In genomic region chr13:33231339-33231738, GRCh38 we compare ENCODE assay signal across 26 cellular contexts. TPM values are rescaled to one million over a fixed set of nuclear protein-coding genes. Genes with fewer than 3 reads are reported as not detected.
DNase-seq lines count a peak whose midpoint lies in the region; ATAC-seq, FAIRE-seq and TF ChIP-seq lines count a peak whose summit lies in the region.
"Had no signal": no experiment of that assay in that cellular context is flagged by ENCODE, and none has a peak within 500 bp of the region (broad histone marks: within the 10 kb centered on the region; RNA-seq: fewer than 3 reads in every experiment).

No MANE protein-coding gene starts in this region.

- peak overlapping the region; percentile 93 for H3K27ac Mint-ChIP-seq in HFFc6
- H3K27ac Mint-ChIP-seq: B cell, T-helper 17 cell had no signal

- TF ChIP-seq CTCF in HFFc6 (IDR thresholded peaks at IDR 0.05) (no peak), kidney (IDR thresholded peaks at IDR 0.05; ENCODE audit: borderline replicate concordance, extremely low read depth, insufficient read depth) (no peak)

- H3K4me1 ChIP-seq in kidney (ENCODE audit: control insufficient read depth in 1 of 2, insufficient read depth in 1 of 2, low read depth in 1 of 2, low read length in 2 of 2) = peaks cover 6 to 22% of the 10 kb centered on the region in 2 donors

- peaks cover 39% of the 10 kb centered on the region for H3K36me3 Mint-ChIP-seq in HFFc6 (ENCODE audit: low read depth)

- intact Hi-C loops in kidney (cut with DNase I) = no loop called here

- no peak for FAIRE-seq in kidney (lab: Jason Lieb, UNC)

- ATAC-seq in GM21381 (IDR thresholded peaks at IDR 0.05; ENCODE audit: unreplicated experiment) (no peak), GM21786 (IDR thresholded peaks at IDR 0.05; ENCODE audit: unreplicated experiment) (no peak)
- ATAC-seq: psoas muscle, T-helper 17 cell had no signal

- H3K36me3 ChIP-seq in kidney (ENCODE audit: control insufficient read depth in 1 of 2, insufficient read depth in 2 of 2, low read length in 2 of 2) = peaks cover 0 to 4% of the 10 kb centered on the region in 2 donors
- H3K36me3 ChIP-seq: adrenal gland, tibial artery, WERI-Rb-1 had no signal

- H3K4me3 ChIP-seq in kidney (ENCODE audit: low read length in 2 of 2) = no peak overlapping the region
- H3K4me3 ChIP-seq: adrenal gland, psoas muscle, tibial artery had no signal

- 0 out of 2 replicates have a peak overlapping the region, but pooled peaks have one; percentile 78 for H3K4me3 Mint-ChIP-seq in HFFc6
- H3K4me3 Mint-ChIP-seq: B cell; central memory CD8-positive, alpha-beta T cell; nephron; T-helper 17 cell had no signal

- 0 out of 2 replicates have a peak, but pooled peaks cover 9% of the 10 kb centered on the region for H3K9me3 Mint-ChIP-seq in HFFc6
- H3K9me3 Mint-ChIP-seq: nephron had no signal

- no peak overlapping the region for H3K9ac ChIP-seq in kidney (ENCODE audit: low read length in 2 of 2)

- H3K27ac ChIP-seq in angular gyrus (ENCODE audit: low read depth, low read length) (peak overlapping the region; percentile 76), kidney (ENCODE audit: low read depth in 2 of 2, low read length in 2 of 2) (no peak overlapping the region), substantia nigra (ENCODE audit: low read depth, low read length, poor library complexity, severe bottlenecking) (peak overlapping the region; percentile 80)
- H3K27ac ChIP-seq: psoas muscle, tibial artery, WERI-Rb-1 had no signal

- H3K4me1 Mint-ChIP-seq in HFFc6 (ENCODE audit: low read depth) = peaks cover 93% of the 10 kb centered on the region
- H3K4me1 Mint-ChIP-seq: central memory CD8-positive, alpha-beta T cell had no signal

- no peaks in the 10 kb centered on the region for H3K9me3 ChIP-seq in kidney (ENCODE audit: control insufficient read depth in 1 of 2, low read length in 2 of 2)
- H3K9me3 ChIP-seq: adrenal gland, psoas muscle, tibial artery had no signal

- no peaks in the 10 kb centered on the region for H3K27me3 Mint-ChIP-seq in HFFc6 (ENCODE audit: insufficient read depth)
- H3K27me3 Mint-ChIP-seq: central memory CD8-positive, alpha-beta T cell had no signal

- DNase-seq in HFFc6 (no peak), kidney (peak; percentile 42), substantia nigra (lab: John Stamatoyannopoulos, UW) (no peak), middle frontal gyrus (ENCODE audit: extremely low spot score, low spot score) (no peak)
- DNase-seq: activated CD8-positive, alpha-beta memory T cell treated with anti-CD3 and anti-CD28 coated beads, Interleukin-2, amount 50 U/mL, for 48 hours; activated gamma-delta T cell; adrenal gland; COR-L47; DND-41; effector CD4-positive, alpha-beta T cell; Karpas-422; mesendoderm; NCI-H1092 treated with DMSO at 0.1 percent for 48 hours; NCI-H2107; NCI-H510A treated with DMSO at 0.1 percent for 48 hours; psoas muscle; SHP77 treated with DMSO at 0.1 percent for 48 hours; T-helper 17 cell; tibial artery; WERI-Rb-1 had no signal

RNA-seq across cellular contexts. Expression of gene STARD13, which starts 54.2 kb away (rescaled TPM):
- 10 to 100 TPM; 27.9 to 38.3 (median 34.5) TPM for total RNA-seq in HFFc6 (2021; fragmentation: NEBNext Ultra II Directional; extraction: Animal tissue kit (Norgen Biotek cat#: 25700))
- total RNA-seq in kidney = 37.2 TPM
- 5.1 TPM for polyA plus RNA-seq in kidney (ENCODE audit: insufficient read depth, low read depth, low replicate concordance)
- total RNA-seq: T-helper 17 cell had no signal

Comparison
In these comparisons a context has a peak if more than half of its experiments do, and no peak if none do; other contexts are left out.
1. H3K27ac ChIP-seq: peak in angular gyrus (single experiment) and substantia nigra (single experiment); none in kidney (0 of 2).